ENCODE assay signal across 7 cellular contexts in genomic region chr10:68826764-68827591, GRCh38. TPM values are rescaled to one million over a fixed set of nuclear protein-coding genes. Genes with fewer than 3 reads are reported as not detected.
DNase-seq lines count a peak whose midpoint lies in the region; ATAC-seq lines count a peak whose summit lies in the region.

Gene STOX1, plus strand, starts transcription at chr10:68827531. Its CDS starts 93 bp downstream, at chr10:68827624.

- DNase-seq in NCI-H446 treated with DMSO at 0.1 percent for 48 hours (lab: John Stamatoyannopoulos, UW) = peak; percentile 7
- peak; percentile 60 for DNase-seq in activated CD4-positive, alpha-beta memory T cell treated with anti-CD3 and anti-CD28 coated beads, Interleukin-2, amount 10 ng/mL, durations not matched to agents 7 days and 5 days
- peak; percentile 87 for DNase-seq in ecto neural progenitor cell (ENCODE audit: low spot score)
- peak; percentile 80 for DNase-seq in mesendoderm
- DNase-seq in stimulated activated CD8-positive, alpha-beta memory T cell treated with anti-CD3 and anti-CD28 coated beads, Interleukin-15, amount 100 ng/mL, for 48 hours (ENCODE audit: low read depth in 2 of 2) = peak; percentile 33 to 53

- peaks cover 8% of the 10 kb centered on the region for H3K4me1 Mint-ChIP-seq in activated CD4-positive, alpha-beta memory T cell treated with anti-CD3 and anti-CD28 coated beads, Interleukin-2, amount 10 ng/mL, durations not matched to agents 7 days and 5 days

- no peak within 1 kb of the TSS for H3K23ac ChIP-seq in mesendoderm (ENCODE audit: low read length)

- no peak within 1 kb of the TSS for H2AK5ac ChIP-seq in mesendoderm (ENCODE audit: low read length)

- no peak within 1 kb of the TSS for H3K18ac ChIP-seq in mesendoderm (ENCODE audit: low read length)

- peak within 1 kb of the TSS; percentile 28 for H3K4me2 ChIP-seq in mesendoderm (ENCODE audit: low read length)

- no peaks in the 10 kb centered on the region for H3K36me3 Mint-ChIP-seq in activated CD4-positive, alpha-beta memory T cell treated with anti-CD3 and anti-CD28 coated beads, Interleukin-2, amount 10 ng/mL, durations not matched to agents 7 days and 5 days (ENCODE audit: low read depth)

- no peak within 1 kb of the TSS for H4K5ac ChIP-seq in mesendoderm (ENCODE audit: low read length)

- H3K9me3 Mint-ChIP-seq in activated CD4-positive, alpha-beta memory T cell treated with anti-CD3 and anti-CD28 coated beads, Interleukin-2, amount 10 ng/mL, durations not matched to agents 7 days and 5 days = no peaks in the 10 kb centered on the region

- ATAC-seq in GM18502 (IDR thresholded peaks at IDR 0.05; ENCODE audit: poor library complexity, unreplicated experiment) (peak; percentile 72), HG02884 (IDR thresholded peaks at IDR 0.05; ENCODE audit: unreplicated experiment) (peak; percentile 67)

- no peak within 1 kb of the TSS for H3K27ac Mint-ChIP-seq in activated CD4-positive, alpha-beta memory T cell treated with anti-CD3 and anti-CD28 coated beads, Interleukin-2, amount 10 ng/mL, durations not matched to agents 7 days and 5 days

- CTCF ChIA-PET in activated CD4-positive, alpha-beta memory T cell treated with anti-CD3 and anti-CD28 coated beads, Interleukin-2, amount 10 ng/mL, durations not matched to agents 7 days and 5 days (lab: Charles Lee) = interaction anchor here (0.5 to 1.6 kb wide), 5 partner anchors 38 to 744 kb away, joined by 3 to 4 read pairs (median 3); no protein-coding TSS in a partner anchor

- H3K4me3 Mint-ChIP-seq in activated CD4-positive, alpha-beta memory T cell treated with anti-CD3 and anti-CD28 coated beads, Interleukin-2, amount 10 ng/mL, durations not matched to agents 7 days and 5 days = peak within 1 kb of the TSS; percentile 69

- no peak within 1 kb of the TSS for H2BK15ac ChIP-seq in mesendoderm (replicated peaks; ENCODE audit: low read depth)

- no peaks in the 10 kb centered on the region for H3K27me3 ChIP-seq in mesendoderm (ENCODE audit: insufficient read depth, low read length, poor library complexity)

- no peaks in the 10 kb centered on the region for H3K79me1 ChIP-seq in mesendoderm (ENCODE audit: low read length)

- H3K4me1 ChIP-seq in mesendoderm (ENCODE audit: control insufficient read depth, low read depth, low read length) = no peaks in the 10 kb centered on the region

- no peak within 1 kb of the TSS for H3K27ac ChIP-seq in mesendoderm (ENCODE audit: low read depth, low read length)

- H3K4me3 ChIP-seq in mesendoderm (ENCODE audit: low read length) = peak within 1 kb of the TSS; percentile 38

- POLR2A ChIA-PET in activated CD4-positive, alpha-beta memory T cell treated with anti-CD3 and anti-CD28 coated beads, Interleukin-2, amount 10 ng/mL, durations not matched to agents 7 days and 5 days (lab: Charles Lee) = interaction anchor here (0.7 to 2.2 kb wide), 4 partner anchors 9 to 355 kb away, joined by 3 to 12 read pairs (median 4); partner anchors contain the start of genes DDX50 and DNA2

- H2BK120ac ChIP-seq in mesendoderm (ENCODE audit: low read depth, low read length) = no peak within 1 kb of the TSS

- no peaks in the 10 kb centered on the region for H3K79me2 ChIP-seq in mesendoderm (ENCODE audit: control insufficient read depth, insufficient read depth, low read length)

- H3K36me3 ChIP-seq in mesendoderm (ENCODE audit: control insufficient read depth, insufficient read depth, low read length) = no peaks in the 10 kb centered on the region

- H3K4ac ChIP-seq in mesendoderm (ENCODE audit: low read depth, low read length) = no peak within 1 kb of the TSS

- WGBS in mesendoderm (ENCODE audit: extremely low coverage, insufficient coverage, low lambda C conversion rate) = no CpG with 5 or more reads among the region's 63 CpGs

- H4K8ac ChIP-seq in mesendoderm (ENCODE audit: low read depth, low read length) = no peak within 1 kb of the TSS

- peak within 1 kb of the TSS; percentile 56 for H3K56ac ChIP-seq in mesendoderm (ENCODE audit: low read length)

- H2BK5ac ChIP-seq in mesendoderm (ENCODE audit: low read length) = no peak within 1 kb of the TSS

- peak within 1 kb of the TSS; percentile 64 for H3K9ac ChIP-seq in mesendoderm (ENCODE audit: low read length)

- peaks cover 23% of the 10 kb centered on the region for H3K27me3 Mint-ChIP-seq in activated CD4-positive, alpha-beta memory T cell treated with anti-CD3 and anti-CD28 coated beads, Interleukin-2, amount 10 ng/mL, durations not matched to agents 7 days and 5 days

RNA-seq across cellular contexts. Expression of gene STOX1, which starts in this region (rescaled TPM):
- under 1 TPM; 0.50 to 0.60 TPM for total RNA-seq in activated CD4-positive, alpha-beta memory T cell treated with anti-CD3 and anti-CD28 coated beads, Interleukin-2, amount 10 ng/mL, durations not matched to agents 7 days and 5 days
- 0.84 TPM for polyA plus RNA-seq in mesendoderm (2013, experiment 1 of 2)
- polyA plus RNA-seq in mesendoderm (2013, experiment 2 of 2) = 0.97 TPM

Comparison
In these comparisons a context has a peak if more than half of its experiments do, and no peak if none do; other contexts are left out.
1. Peak in DNase-seq in activated CD4-positive, alpha-beta memory T cell treated with anti-CD3 and anti-CD28 coated beads, Interleukin-2, amount 10 ng/mL, durations not matched to agents 7 days and 5 days; RNA of the gene not detected or under 1 TPM.
2. DNase-seq: peak in every context shown above with its lines; median percentile 87 in ecto neural progenitor cell; 80 in mesendoderm; 60 in activated CD4-positive, alpha-beta memory T cell treated with anti-CD3 and anti-CD28 coated beads, Interleukin-2, amount 10 ng/mL, durations not matched to agents 7 days and 5 days; 43 in stimulated activated CD8-positive, alpha-beta memory T cell treated with anti-CD3 and anti-CD28 coated beads, Interleukin-15, amount 100 ng/mL, for 48 hours; 7 in NCI-H446 treated with DMSO at 0.1 percent for 48 hours.